Comparison of ENCODE assay signal across 5 cellular contexts in genomic region chr18:27163197-27163716, GRCh38. TPM values are rescaled to one million over a fixed set of nuclear protein-coding genes. Genes with fewer than 3 reads are reported as not detected.
"Had no signal": no experiment of that assay in that cellular context is flagged by ENCODE, and none has a peak within 500 bp of the region (broad histone marks: within the 10 kb centered on the region; RNA-seq: fewer than 3 reads in every experiment).

No MANE protein-coding gene starts in this region.

RNA-seq across cellular contexts. Expression of gene CHST9, which starts 21.9 kb away (rescaled TPM):
- total RNA-seq: activated B cell treated with CpG ODN at 0.5 μM for 24 hours; activated CD4-positive, alpha-beta T cell treated with anti-CD3 and anti-CD28 coated beads, Interleukin-2, amount 10 ng/mL, durations not matched to agents 24 days and 14 days; activated CD8-positive, alpha-beta T cell treated with anti-CD3 and anti-CD28 coated beads, Interleukin-2, amount 10 ng/mL, durations not matched to agents 7 days and 5 days; activated naive CD4-positive, alpha-beta T cell treated with anti-CD3 and anti-CD28 coated beads, Interleukin-2, amount 50 U/mL, for 72 hours; glomerular endothelial cell had no signal
